Comparison of ENCODE assay signal across 10 cellular contexts in the genomic region with DNA sequence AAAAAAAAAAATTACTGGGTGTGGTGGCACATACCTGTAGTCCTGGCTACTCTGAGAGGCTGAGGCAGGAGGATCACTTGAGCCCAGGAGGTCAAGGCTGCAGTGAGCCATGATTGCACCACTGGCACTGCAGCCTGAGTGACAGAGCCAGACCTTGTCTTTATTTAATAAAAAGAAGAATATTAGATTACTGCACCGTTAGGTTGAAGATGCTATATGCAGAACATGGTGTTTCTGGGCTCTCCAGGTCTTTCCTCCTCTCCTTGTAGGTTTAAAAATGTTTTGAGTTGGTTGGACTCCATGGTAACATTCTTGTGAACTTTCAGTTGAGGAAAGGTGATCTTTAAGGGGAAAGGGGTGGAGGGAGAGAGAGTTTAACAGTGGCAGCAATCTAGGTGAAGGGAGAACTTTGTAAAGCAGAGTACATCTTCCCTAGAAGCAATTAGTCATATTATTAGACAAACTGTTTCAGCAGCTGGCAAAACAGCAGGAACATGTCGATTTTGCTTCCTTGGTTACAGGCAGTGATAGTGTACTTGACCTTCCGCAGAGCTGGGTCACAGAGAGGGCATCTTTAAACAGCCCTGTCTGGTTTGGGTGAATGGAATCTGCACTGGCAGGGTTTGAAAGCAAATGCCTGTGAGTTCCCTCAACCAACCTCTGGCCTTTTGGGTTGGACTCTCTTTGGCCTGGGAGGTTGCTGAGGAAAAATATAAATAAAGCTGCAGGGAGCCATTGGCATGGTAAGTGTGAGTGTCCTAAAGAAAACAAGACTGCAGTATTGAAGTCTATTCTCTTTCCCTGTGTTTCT. TPM values are rescaled to one million over a fixed set of nuclear protein-coding genes. Genes with fewer than 3 reads are reported as not detected.
DNase-seq lines count a peak whose midpoint lies in the region; ATAC-seq, FAIRE-seq and TF ChIP-seq lines count a peak whose summit lies in the region.
"Had no signal": no experiment of that assay in that cellular context is flagged by ENCODE, and none has a peak within 500 bp of the region (broad histone marks: within the 10 kb centered on the region; RNA-seq: fewer than 3 reads in every experiment).

No MANE protein-coding gene starts in this region.

- H3K4me3 ChIP-seq in A549: no peak overlapping the region
- H3K4me3 ChIP-seq in HepG2 (replicated peaks in 1 of 3; ENCODE audit: insufficient read depth in 1 of 3, low read depth in 2 of 3, low read length in 3 of 3): no peak overlapping the region
- H3K4me3 ChIP-seq: suprapubic skin had no signal

- no peak overlapping the region for H2AFZ ChIP-seq in HepG2 (ENCODE audit: low read length)

- peaks cover 2% of the 10 kb centered on the region for H3K36me3 Mint-ChIP-seq in central memory CD8-positive, alpha-beta T cell (ENCODE audit: insufficient read depth)
- H3K36me3 Mint-ChIP-seq in activated T-cell treated with anti-CD3 and anti-CD28 coated beads, Interleukin-2, amount 50 U/mL, for 72 hours (ENCODE audit: insufficient read depth in 2 of 2): peaks cover 0 to 4% of the 10 kb centered on the region in 2 donors

- no peak for TF ChIP-seq CTCF in A549 (IDR thresholded peaks at IDR 0.05)
- TF ChIP-seq CTCF in HepG2 (CRISPR knock-in tag; IDR thresholded peaks at IDR 0.05): no peak
- TF ChIP-seq CTCF in omental fat pad (IDR thresholded peaks at IDR 0.05): no peak

- H4K20me1 ChIP-seq in HepG2 (ENCODE audit: insufficient read depth, low read length): peaks cover 10% of the 10 kb centered on the region

- H3K4me1 ChIP-seq in A549 (peaks cover 21% of the 10 kb centered on the region), HepG2 (ENCODE audit: insufficient read depth, low read length) (peaks cover 18% of the 10 kb centered on the region)

- no peaks in the 10 kb centered on the region for H3K9me3 Mint-ChIP-seq in central memory CD8-positive, alpha-beta T cell
- H3K9me3 Mint-ChIP-seq in activated T-cell treated with anti-CD3 and anti-CD28 coated beads, Interleukin-2, amount 50 U/mL, for 72 hours: no peaks in the 10 kb centered on the region

- in situ Hi-C loops in HepG2 (cut with HindIII; ENCODE audit: extremely low pct_ligation_motif_present, low pct_unique_long_range_greater_than_20kb): no loop called here

- H3K36me3 ChIP-seq in HepG2 (replicated peaks in 1 of 2; ENCODE audit: control insufficient read depth in 1 of 2, insufficient read depth in 2 of 2, low read length in 2 of 2): no peaks in the 10 kb centered on the region; a peak in 1 of 5 replicates
- H3K36me3 ChIP-seq: suprapubic skin had no signal

- H3K9me3 ChIP-seq in A549: no peaks in the 10 kb centered on the region
- no peaks in the 10 kb centered on the region for H3K9me3 ChIP-seq in HepG2 (ENCODE audit: low read length)
- H3K9me3 ChIP-seq: suprapubic skin had no signal

- intact Hi-C loops in HepG2 (cut with micrococcal nuclease; ENCODE audit: unreplicated experiment): loop anchor here (5.0 kb wide), 1 partner anchor 63 kb away; no protein-coding TSS in a partner anchor

- no peaks in the 10 kb centered on the region; a peak in 1 of 5 replicates for H3K27me3 ChIP-seq in HepG2 (ENCODE audit: control insufficient read depth in 1 of 2, insufficient read depth in 2 of 2, low read length in 2 of 2)
- H3K27me3 ChIP-seq: suprapubic skin had no signal

- H3K27me3 Mint-ChIP-seq in central memory CD8-positive, alpha-beta T cell: no peaks in the 10 kb centered on the region
- H3K27me3 Mint-ChIP-seq in activated T-cell treated with anti-CD3 and anti-CD28 coated beads, Interleukin-2, amount 50 U/mL, for 72 hours (ENCODE audit: low read depth): no peaks in the 10 kb centered on the region

- peaks cover 12% of the 10 kb centered on the region for H3K79me2 ChIP-seq in HepG2 (ENCODE audit: insufficient read depth, low read length)

- FAIRE-seq in A549 (lab: Jason Lieb, UNC) (no peak), HepG2 (lab: Jason Lieb, UNC) (peak; percentile 30)

- BruUV-seq in HepG2 (replicated peaks; lab: Mats Ljungman, UMichigan): no TSS peak

- peaks cover 51% of the 10 kb centered on the region for H3K4me1 Mint-ChIP-seq in central memory CD8-positive, alpha-beta T cell
- peaks cover 20% of the 10 kb centered on the region for H3K4me1 Mint-ChIP-seq in activated T-cell treated with anti-CD3 and anti-CD28 coated beads, Interleukin-2, amount 50 U/mL, for 72 hours (ENCODE audit: low read depth)

- H3K27ac Mint-ChIP-seq in central memory CD8-positive, alpha-beta T cell (ENCODE audit: low read depth): peak overlapping the region; percentile 44
- H3K27ac Mint-ChIP-seq in activated T-cell treated with anti-CD3 and anti-CD28 coated beads, Interleukin-2, amount 50 U/mL, for 72 hours: no peak overlapping the region

- DNase-seq in A549 (ENCODE audit: low read depth in 1 of 2, low spot score in 1 of 2) (peak in 1 of 2 experiments; percentile 12), NCI-H1092 (lab: John Stamatoyannopoulos, UW) (peak; percentile 4), HepG2 (ENCODE audit: low spot score) (peak; percentile 21), NCI-H1436 (lab: John Stamatoyannopoulos, UW) (no peak), omental fat pad (ENCODE audit: low spot score) (no peak), Kasumi-1 (lab: John Stamatoyannopoulos, UW) (no peak)
- no peak for DNase-seq in central memory CD8-positive, alpha-beta T cell (ENCODE audit: low spot score in 2 of 2)
- no peak for DNase-seq in activated T-cell treated with anti-CD3 and anti-CD28 coated beads, Interleukin-2, amount 50 U/mL, for 72 hours
- DNase-seq: NCI-H226 had no signal

- CTCF ChIA-PET in A549 (lab: Yijun Ruan, JAX) (no interaction called here), HepG2 (lab: Yijun Ruan, JAX; ENCODE audit: low intra/inter-chr PET ratio, low total read pairs) (no interaction called here)

- 62% methylated on average over 3 of the region's 3 CpGs for WGBS in A549 (ENCODE audit: missing lambda C conversion rate)
- 56% methylated on average over 3 of the region's 3 CpGs for WGBS in HepG2 (ENCODE audit: low lambda C conversion rate)

- peak; percentile 21 to 60; a peak in 4 of 6 replicates for ATAC-seq in A549
- ATAC-seq in central memory CD8-positive, alpha-beta T cell (replicated peaks; ENCODE audit: extremely low read depth, poor library complexity, severe bottlenecking): no peak
- ATAC-seq in HepG2: peak; percentile 79
- ATAC-seq in omental fat pad (ENCODE audit: low FRiP score): no peak
- ATAC-seq in activated T-cell treated with anti-CD3 and anti-CD28 coated beads, Interleukin-2, amount 50 U/mL, for 72 hours (replicated peaks in 1 of 2): no peak

- H3K27ac ChIP-seq in A549 (no peak overlapping the region), HepG2 (ENCODE audit: extremely low read length, insufficient read depth, low read length) (peak overlapping the region; percentile 17)
- H3K27ac ChIP-seq: suprapubic skin had no signal

- H3K4me3 Mint-ChIP-seq in central memory CD8-positive, alpha-beta T cell: no peak overlapping the region
- no peak overlapping the region for H3K4me3 Mint-ChIP-seq in activated T-cell treated with anti-CD3 and anti-CD28 coated beads, Interleukin-2, amount 50 U/mL, for 72 hours

- H3K9ac ChIP-seq in HepG2 (ENCODE audit: insufficient read depth, low read depth, low read length): no peak overlapping the region

- POLR2A ChIA-PET in A549 (lab: Yijun Ruan, JAX): no interaction called here
- POLR2A ChIA-PET in HepG2 (lab: Yijun Ruan, JAX): no interaction called here

- TF ChIP-seq RAD21 in A549 (conservative IDR thresholded peaks at IDR 0.05 in 1 of 2, IDR thresholded peaks at IDR 0.05 in 1 of 2) (no peak), HepG2 (CRISPR knock-in tag; IDR thresholded peaks at IDR 0.05) (no peak)

- H3K4me2 ChIP-seq in A549 (peak overlapping the region; percentile 3; the same call in 2 of the 3 replicates), HepG2 (ENCODE audit: low read depth, low read length) (no peak overlapping the region)

- TF ChIP-seq POLR2A in A549 (IDR thresholded peaks at IDR 0.05; ENCODE audit: low read length) (no peak), HepG2 (IDR thresholded peaks at IDR 0.05; ENCODE audit: insufficient read depth in 1 of 2, low read depth in 2 of 2, low read length in 2 of 2) (no peak)

- TF ChIP-seq EP300 in A549 (IDR thresholded peaks at IDR 0.05) (no peak), HepG2 (IDR thresholded peaks at IDR 0.05; ENCODE audit: low read depth in 2 of 2, low read length in 2 of 2) (no peak), HepG2 (CRISPR knock-in tag; IDR thresholded peaks at IDR 0.05; ENCODE audit: borderline replicate concordance) (no peak)

RNA-seq across cellular contexts. Expression of gene NR2C2, which starts 42.8 kb away (rescaled TPM):
- polyA plus RNA-seq in A549 (2011; rRNA removed) (20.2 and 25.3 TPM in 2 replicates), A549 (2017; fragmentation: RNase III; extraction: RNeasy Plus Mini Kit Qiagen cat#74134 plus additional on column Dnase treatment) (12.5 to 14.6 TPM (median 14.2 TPM) in 3 replicates), HepG2 (2011; rRNA removed) (11.8 and 14.3 TPM in 2 replicates)
- polyA plus RNA-seq in A549 (2012; cell fraction: cytosol; rRNA removed): 8.0 and 10.0 TPM in 2 replicates
- polyA plus RNA-seq in A549 (2012; cell fraction: nucleus; rRNA removed): 20.1 and 20.9 TPM in 2 replicates
- polyA minus RNA-seq in A549 (2011; rRNA and poly(A)+ RNA removed): 40.2 and 44.3 TPM in 2 replicates
- total RNA-seq in HepG2 (2016; rRNA removed; fragmentation: Illumina TruSeq; extraction: Trizol) (7.8 and 12.0 TPM in 2 replicates), omental fat pad (10 to 100 TPM; 25.8 to 45.1 (median 37.8) TPM)
- total RNA-seq in HepG2 (2016; cell fraction: cytosol; rRNA removed; fragmentation: Illumina TruSeq; extraction: Trizol; ENCODE audit: low read depth): 4.0 TPM in 2 replicates
- 8.6 and 9.6 TPM in 2 replicates for total RNA-seq in HepG2 (2016; cell fraction: insoluble cytoplasmic fraction; rRNA removed; fragmentation: Illumina TruSeq; extraction: Trizol)
- 5.8 and 7.0 TPM in 2 replicates for total RNA-seq in HepG2 (2016; cell fraction: membrane; rRNA removed; fragmentation: Illumina TruSeq; extraction: Trizol)
- total RNA-seq in HepG2 (2016; cell fraction: nucleus; rRNA removed; fragmentation: Illumina TruSeq; extraction: Trizol): 17.6 and 20.8 TPM in 2 replicates
- 3.7 and 4.7 TPM in 2 replicates for polyA plus RNA-seq in HepG2 (2011; cell fraction: cytosol; rRNA removed)
- 51.2 and 54.4 TPM in 2 replicates for polyA plus RNA-seq in HepG2 (2011; cell fraction: nucleus; rRNA removed)
- 18.1 and 20.7 TPM in 2 replicates for polyA plus RNA-seq in HepG2 (2012)
- polyA plus RNA-seq in HepG2 (2016; cell fraction: cytosol; fragmentation: Illumina TruSeq; extraction: Trizol; ENCODE audit: low read depth): 0.92 and 1.2 TPM in 2 replicates
- 6.2 and 7.4 TPM in 2 replicates for polyA plus RNA-seq in HepG2 (2016; cell fraction: insoluble cytoplasmic fraction; fragmentation: Illumina TruSeq; extraction: Trizol; ENCODE audit: low read depth)
- polyA plus RNA-seq in HepG2 (2016; cell fraction: membrane; fragmentation: Illumina TruSeq; extraction: Trizol; ENCODE audit: low read depth): 1.4 and 2.0 TPM in 2 replicates
- 20.7 and 24.9 TPM in 2 replicates for polyA plus RNA-seq in HepG2 (2016; cell fraction: nucleus; fragmentation: Illumina TruSeq; extraction: Trizol; ENCODE audit: insufficient read depth, low read depth)
- 24.4 and 39.8 TPM in 2 replicates for polyA minus RNA-seq in HepG2 (2011; rRNA and poly(A)+ RNA removed; ENCODE audit: low replicate concordance)
- polyA minus RNA-seq in HepG2 (2011; cell fraction: cytosol; rRNA and poly(A)+ RNA removed): 11.5 and 11.7 TPM in 2 replicates
- polyA minus RNA-seq in HepG2 (2011; cell fraction: nucleus; rRNA and poly(A)+ RNA removed): 49.7 and 51.8 TPM in 2 replicates
- total RNA-seq in activated T-cell treated with anti-CD3 and anti-CD28 coated beads, Interleukin-2, amount 50 U/mL, for 72 hours: 10 to 100 TPM; 75.9 to 79.1 TPM

Comparison
In these comparisons a context has a peak if more than half of its experiments do, and no peak if none do; other contexts are left out.
1. ATAC-seq: peak in A549 (2 of 2) and HepG2 (single experiment); none in central memory CD8-positive, alpha-beta T cell (single experiment), omental fat pad (single experiment) and activated T-cell treated with anti-CD3 and anti-CD28 coated beads, Interleukin-2, amount 50 U/mL, for 72 hours (0 of 2).
2. DNase-seq: peak in NCI-H1092 (single experiment) and HepG2 (single experiment); none in central memory CD8-positive, alpha-beta T cell (0 of 2), NCI-H1436 (single experiment), omental fat pad (single experiment), activated T-cell treated with anti-CD3 and anti-CD28 coated beads, Interleukin-2, amount 50 U/mL, for 72 hours (0 of 2) and Kasumi-1 (0 of 2).